Comparison of ENCODE assay signal across 28 cellular contexts in the genomic region with DNA sequence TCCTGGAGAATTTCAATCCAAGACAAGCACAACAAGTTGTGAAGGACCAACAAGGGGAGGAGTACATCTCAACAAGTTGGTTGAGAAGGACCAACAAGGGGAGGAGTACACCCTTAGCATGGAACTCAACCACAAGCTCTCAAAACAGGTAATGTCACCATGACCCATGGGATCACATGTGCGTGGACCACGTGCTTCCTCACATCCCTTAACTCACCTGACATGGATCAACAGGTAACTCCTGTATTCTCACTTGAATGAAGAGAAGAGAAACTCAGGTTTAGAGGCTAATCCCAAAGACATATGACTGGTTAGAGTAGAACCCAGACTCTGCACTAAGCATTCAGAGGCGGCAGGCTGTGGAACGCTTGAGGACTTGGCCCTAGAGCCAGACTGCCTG. TPM values are rescaled to one million over a fixed set of nuclear protein-coding genes. Genes with fewer than 3 reads are reported as not detected.
A peak's percentile ranks its signal among the peaks of the same experiment; 100 is the strongest.
DNase-seq lines count a peak whose midpoint lies in the region; ATAC-seq, FAIRE-seq and TF ChIP-seq lines count a peak whose summit lies in the region.
"Had no signal": no experiment of that assay in that cellular context is flagged by ENCODE, and none has a peak within 500 bp of the region (broad histone marks: within the 10 kb centered on the region; RNA-seq: fewer than 3 reads in every experiment).

No MANE protein-coding gene starts in this region.

- no peak overlapping the region for H3K27ac ChIP-seq in right atrium auricular region
- no peak overlapping the region for H3K27ac ChIP-seq in heart left ventricle
- peak overlapping the region; percentile 91 for H3K27ac ChIP-seq in VCaP
- no peak overlapping the region for H3K27ac ChIP-seq in esophagus muscularis mucosa (replicated peaks in 1 of 4)
- no peak overlapping the region for H3K27ac ChIP-seq in smooth muscle cell (ENCODE audit: low read depth)
- H3K27ac ChIP-seq: body of pancreas, gastroesophageal sphincter, hepatocyte, ovary, thoracic aorta had no signal

- TF ChIP-seq EP300 in esophagus muscularis mucosa (IDR thresholded peaks at IDR 0.05), result no peak

- DNase-seq in right atrium auricular region (ENCODE audit: low spot score) (peak; percentile 9), heart left ventricle (no peak), esophagus muscularis mucosa (ENCODE audit: extremely low spot score) (peak; percentile 60), urothelium cell line (ENCODE audit: low spot score) (no peak), amniotic stem cell (lab: John Stamatoyannopoulos, UW) (no peak), smooth muscle cell (lab: John Stamatoyannopoulos, UW; ENCODE audit: unreplicated experiment) (no peak)
- DNase-seq: activated naive CD4-positive, alpha-beta T cell; body of pancreas; HCEC 1CT; Karpas-422; NCI-H1417; NCI-H2029 treated with DMSO at 0.1 percent for 48 hours; NCI-H226; ovary; retina; Right ventricle myocardium superior; small intestine; stimulated activated naive CD8-positive, alpha-beta T cell treated with anti-CD3 and anti-CD28 coated beads, Interleukin-15, amount 100 ng/mL, for 72 hours had no signal

- no peak overlapping the region for H2AFZ ChIP-seq in smooth muscle cell (ENCODE audit: low read depth)
- H2AFZ ChIP-seq: hepatocyte had no signal

- no peaks in the 10 kb centered on the region for H3K27me3 ChIP-seq in right atrium auricular region
- no peaks in the 10 kb centered on the region for H3K27me3 ChIP-seq in heart left ventricle
- H3K27me3 ChIP-seq in esophagus muscularis mucosa, result peaks cover 0 to 2% (median 0%) of the 10 kb centered on the region in 4 donors
- H3K27me3 ChIP-seq in smooth muscle cell (ENCODE audit: low read depth), result no peaks in the 10 kb centered on the region
- H3K27me3 ChIP-seq: body of pancreas, gastroesophageal sphincter, hepatocyte, ovary had no signal

- H3K4me1 ChIP-seq in right atrium auricular region (peaks cover 0 to 27% of the 10 kb centered on the region in 2 donors), heart left ventricle (peaks cover 0 to 23% (median 12%) of the 10 kb centered on the region in 12 donors), esophagus muscularis mucosa (peaks cover 0 to 18% (median 0%) of the 10 kb centered on the region in 4 donors), smooth muscle cell (ENCODE audit: low read depth) (no peaks in the 10 kb centered on the region)
- H3K4me1 ChIP-seq: body of pancreas, gastroesophageal sphincter had no signal

- no peaks in the 10 kb centered on the region for H3K9me3 ChIP-seq in right atrium auricular region
- H3K9me3 ChIP-seq in heart left ventricle, result no peaks in the 10 kb centered on the region
- peaks cover 0 to 5% (median 0%) of the 10 kb centered on the region in 4 donors for H3K9me3 ChIP-seq in esophagus muscularis mucosa
- no peaks in the 10 kb centered on the region for H3K9me3 ChIP-seq in smooth muscle cell (replicated peaks; ENCODE audit: low read depth)
- H3K9me3 ChIP-seq: body of pancreas, ovary, thoracic aorta had no signal

- no peak for TF ChIP-seq POLR2A in heart left ventricle (IDR thresholded peaks at IDR 0.05)
- TF ChIP-seq POLR2A in esophagus muscularis mucosa (IDR thresholded peaks at IDR 0.05; ENCODE audit: low read depth), result no peak

- no peaks in the 10 kb centered on the region for H4K20me1 ChIP-seq in smooth muscle cell (ENCODE audit: low read depth)

- intact Hi-C loops in heart left ventricle (cut with DNase I), result loop anchor here in 1 of 10 donors (10.0 kb wide), 1 partner anchor 62 kb away; no protein-coding TSS in a partner anchor
- intact Hi-C loops in esophagus muscularis mucosa (cut with DNase I), result no loop called here

- H3K4me3 ChIP-seq in right atrium auricular region (no peak overlapping the region), heart left ventricle (no peak overlapping the region), esophagus muscularis mucosa (no peak overlapping the region), smooth muscle cell (no peak overlapping the region)
- H3K4me3 ChIP-seq: body of pancreas, gastroesophageal sphincter, hepatocyte, lung, ovary, thoracic aorta had no signal

- peak; percentile 86 for FAIRE-seq in urothelium cell line (lab: Jason Lieb, UNC)
- FAIRE-seq: endothelial cell of umbilical vein, GM12892, small intestine had no signal

- TF ChIP-seq CTCF in right atrium auricular region (IDR thresholded peaks at IDR 0.05) (no peak), heart left ventricle (IDR thresholded peaks at IDR 0.05) (no peak), VCaP (conservative IDR thresholded peaks at IDR 0.05) (no peak), esophagus muscularis mucosa (IDR thresholded peaks at IDR 0.05) (no peak), smooth muscle cell (IDR thresholded peaks at IDR 0.05; ENCODE audit: borderline replicate concordance, insufficient read depth, poor library complexity, severe bottlenecking) (no peak)

- H3K79me2 ChIP-seq in smooth muscle cell (ENCODE audit: low read depth), result no peaks in the 10 kb centered on the region
- H3K79me2 ChIP-seq: hepatocyte had no signal

- H3K4me2 ChIP-seq in smooth muscle cell, result no peak overlapping the region
- H3K4me2 ChIP-seq: hepatocyte had no signal

- WGBS in heart left ventricle, 4 donors, result 95 to 98% (median 95%) methylated on average over 4 of the region's 4 CpGs
- 96% methylated on average over 4 of the region's 4 CpGs for WGBS in esophagus muscularis mucosa
- 98% methylated on average over 4 of the region's 4 CpGs for WGBS in smooth muscle cell (ENCODE audit: low lambda C conversion rate)

- no peaks in the 10 kb centered on the region for H3F3A ChIP-seq in smooth muscle cell (ENCODE audit: low read depth)

- no peak overlapping the region for H3K9ac ChIP-seq in smooth muscle cell (ENCODE audit: low read depth)

- H3K36me3 ChIP-seq in right atrium auricular region (no peaks in the 10 kb centered on the region), heart left ventricle (no peaks in the 10 kb centered on the region), esophagus muscularis mucosa (no peaks in the 10 kb centered on the region), smooth muscle cell (ENCODE audit: low read depth) (no peaks in the 10 kb centered on the region)
- H3K36me3 ChIP-seq: gastroesophageal sphincter, ovary, thoracic aorta had no signal

- ATAC-seq in heart left ventricle (no peak), GM19397 (IDR thresholded peaks at IDR 0.05; ENCODE audit: unreplicated experiment) (no peak)
- ATAC-seq: activated CD4-positive, alpha-beta T cell treated with anti-CD3 and anti-CD28 coated beads for 36 hours; body of pancreas; gastroesophageal sphincter; Panc1; stimulated activated naive CD8-positive, alpha-beta T cell treated with anti-CD3 and anti-CD28 coated beads, Interleukin-15, amount 100 ng/mL, for 72 hours had no signal

RNA-seq across cellular contexts. Expression of gene CRACR2A, which starts 6.2 kb away (rescaled TPM):
- 10 to 100 TPM in 1 of 2 donors, 1 to 10 TPM in 1; 6.0 to 10.9 TPM for total RNA-seq in right atrium auricular region
- total RNA-seq in heart left ventricle, result 10 to 100 TPM in 1 of 9 donors, 1 to 10 TPM in 8; 2.9 to 14.1 (median 6.4) TPM
- 1 to 10 TPM; 1.0 to 3.1 TPM for polyA plus RNA-seq in heart left ventricle
- total RNA-seq in esophagus muscularis mucosa, result 1 to 10 TPM; 1.1 to 3.3 (median 2.8) TPM
- 0.99 and 1.0 TPM in 2 replicates for total RNA-seq in smooth muscle cell
- 1.3 and 1.7 TPM in 2 replicates for polyA plus RNA-seq in smooth muscle cell

Comparison
In these comparisons a context has a peak if more than half of its experiments do, and no peak if none do; other contexts are left out.
1. DNase-seq: peak in right atrium auricular region (single experiment) and esophagus muscularis mucosa (single experiment); none in heart left ventricle (0 of 5), urothelium cell line (single experiment), amniotic stem cell (single experiment) and smooth muscle cell (single experiment).